ENCODE assay signal across 1 cellular context in genomic region chr6:145735356-145736165, GRCh38.
TF ChIP-seq lines count a peak whose summit lies in the region.

Gene EPM2A, minus strand, starts transcription at chr6:145735520. Its CDS starts 22 bp downstream, at chr6:145735498.

TF ChIP-seq in WTC11, 78 proteins besides CTCF, POLR2A, EP300 and RAD21 (continued from another document):
- TF ChIP-seq AFF4 (CRISPR knock-in tag; IDR thresholded peaks at IDR 0.05; ENCODE audit: borderline replicate concordance) (0 out of 2 replicates have a peak, but pooled peaks have one; percentile 34), ATF1 (CRISPR knock-in tag; IDR thresholded peaks at IDR 0.05) (0 out of 2 replicates have a peak, but pooled peaks have one; percentile 62), CREB1 (CRISPR knock-in tag; IDR thresholded peaks at IDR 0.05) (peak; percentile 65; the same call in 1 of the 2 replicates), NFE2L1 (CRISPR knock-in tag; IDR thresholded peaks at IDR 0.05) (peak; percentile 74), KAT7 (CRISPR knock-in tag; IDR thresholded peaks at IDR 0.05; ENCODE audit: borderline replicate concordance) (0 out of 2 replicates have a peak, but pooled peaks have one; percentile 68), TEAD1 (CRISPR knock-in tag; IDR thresholded peaks at IDR 0.05) (peak; percentile 51), SMAD4 (CRISPR knock-in tag; IDR thresholded peaks at IDR 0.05) (peak; percentile 69; the same call in 1 of the 2 replicates), TEAD4 (CRISPR knock-in tag; IDR thresholded peaks at IDR 0.05) (peak; percentile 80), ZNF219 (CRISPR knock-in tag; IDR thresholded peaks at IDR 0.05; ENCODE audit: borderline replicate concordance) (no peak), IRF1 (CRISPR knock-in tag; IDR thresholded peaks at IDR 0.05) (peak; percentile 80; the same call in 1 of the 2 replicates), MAX (CRISPR knock-in tag; IDR thresholded peaks at IDR 0.05) (peak; percentile 95), E2F1 (CRISPR knock-in tag; IDR thresholded peaks at IDR 0.05) (0 out of 2 replicates have a peak, but pooled peaks have one; percentile 28), SMAD3 (CRISPR knock-in tag; IDR thresholded peaks at IDR 0.05; ENCODE audit: borderline replicate concordance) (peak; percentile 82; the same call in 1 of the 2 replicates), ETV6 (CRISPR knock-in tag; IDR thresholded peaks at IDR 0.05) (peak; percentile 83), ZNF281 (CRISPR knock-in tag; IDR thresholded peaks at IDR 0.05) (peak; percentile 54; the same call in 1 of the 2 replicates), HMGXB4 (CRISPR knock-in tag; IDR thresholded peaks at IDR 0.05) (peak; percentile 57; the same call in 1 of the 2 replicates), ZBTB21 (CRISPR knock-in tag; IDR thresholded peaks at IDR 0.05; ENCODE audit: borderline replicate concordance) (peak; percentile 66; the same call in 1 of the 2 replicates), ZSCAN18 (CRISPR knock-in tag; IDR thresholded peaks at IDR 0.05) (no peak), JUN (CRISPR knock-in tag; IDR thresholded peaks at IDR 0.05) (peak; percentile 85), NFATC4 (CRISPR knock-in tag; IDR thresholded peaks at IDR 0.05) (no peak), PREB (CRISPR knock-in tag; IDR thresholded peaks at IDR 0.05; ENCODE audit: borderline replicate concordance) (0 out of 2 replicates have a peak, but pooled peaks have one; percentile 38), RORB (CRISPR knock-in tag; IDR thresholded peaks at IDR 0.05) (no peak), FOXP1 (CRISPR knock-in tag; IDR thresholded peaks at IDR 0.05; ENCODE audit: borderline replicate concordance) (peak; percentile 97), NR1H2 (CRISPR knock-in tag; IDR thresholded peaks at IDR 0.05) (no peak)
